Comparison of ENCODE assay signal across 7 cellular contexts in the genomic region with DNA sequence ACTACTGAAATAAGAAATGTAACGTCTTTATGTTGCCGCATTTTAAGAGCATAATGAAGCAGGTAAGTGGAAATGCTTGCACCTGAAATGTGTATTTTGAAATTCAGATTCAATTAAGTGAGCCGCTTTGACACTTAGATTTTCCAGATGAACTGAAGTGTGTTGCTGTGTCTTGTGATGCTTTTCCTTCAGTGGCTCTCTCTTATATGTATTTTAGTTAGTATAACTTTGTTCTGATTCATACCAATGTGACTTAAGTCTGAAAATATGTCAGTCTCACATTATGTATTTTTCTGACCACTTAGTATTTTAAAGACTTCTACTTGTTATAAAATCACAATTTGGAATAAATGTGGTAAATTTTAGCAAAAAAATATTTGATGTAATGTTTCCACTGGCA. TPM values are rescaled to one million over a fixed set of nuclear protein-coding genes. Genes with fewer than 3 reads are reported as not detected.
"Had no signal": no experiment of that assay in that cellular context is flagged by ENCODE, and none has a peak within 500 bp of the region (broad histone marks: within the 10 kb centered on the region; RNA-seq: fewer than 3 reads in every experiment).

No MANE protein-coding gene starts in this region.

RNA-seq across cellular contexts. Expression of gene ANKRD18B, which starts 25.4 kb away (rescaled TPM):
- total RNA-seq: activated CD8-positive, alpha-beta T cell treated with anti-CD3 and anti-CD28 coated beads, Interleukin-2, amount 10 ng/mL, durations not matched to agents 7 days and 5 days; left ventricle myocardium inferior; mesenteric fat pad; omental fat pad; skeletal muscle tissue; transverse colon had no signal
- polyA plus RNA-seq: immature natural killer cell had no signal
